ENCODE assay signal across 17 cellular contexts in genomic region chr9:127392166-127392565, GRCh38.
"Had no signal": no experiment of that assay in that cellular context is flagged by ENCODE, and none has a peak within 500 bp of the region (broad histone marks: within the 10 kb centered on the region; RNA-seq: fewer than 3 reads in every experiment).

No MANE protein-coding gene starts in this region.

- H3K9me3 ChIP-seq: colonic mucosa, left lung, right atrium auricular region, upper lobe of right lung had no signal

- H3K4me3 Mint-ChIP-seq: activated naive CD8-positive, alpha-beta T cell; activated T-cell treated with anti-CD3 and anti-CD28 coated beads, Interleukin-2, amount 50 U/mL, for 24 hours; naive thymus-derived CD8-positive, alpha-beta T cell; stimulated activated naive CD8-positive, alpha-beta T cell treated with anti-CD3 and anti-CD28 coated beads, Interleukin-15, Interleukin-2, amounts not matched to agents 100 ng/mL and 50 ng/mL, for 24 hours; T-cell had no signal

- H3K27ac ChIP-seq: colonic mucosa, left lung, right atrium auricular region, skin epidermis, upper lobe of right lung, WERI-Rb-1 had no signal

- H3K27ac Mint-ChIP-seq: activated naive CD8-positive, alpha-beta T cell; activated T-cell treated with anti-CD3 and anti-CD28 coated beads, Interleukin-2, amount 50 U/mL, for 24 hours; stimulated activated naive CD8-positive, alpha-beta T cell treated with anti-CD3 and anti-CD28 coated beads, Interleukin-15, Interleukin-2, amounts not matched to agents 100 ng/mL and 50 ng/mL, for 24 hours had no signal

- H3K4me3 ChIP-seq: colonic mucosa, left lung, right atrium auricular region, skin epidermis, upper lobe of right lung had no signal

- H3K9me3 Mint-ChIP-seq: activated T-cell treated with anti-CD3 and anti-CD28 coated beads, Interleukin-2, amount 50 U/mL, for 24 hours; naive thymus-derived CD8-positive, alpha-beta T cell; stimulated activated naive CD8-positive, alpha-beta T cell treated with anti-CD3 and anti-CD28 coated beads, Interleukin-15, Interleukin-2, amounts not matched to agents 100 ng/mL and 50 ng/mL, for 24 hours; T-cell had no signal

- H3K36me3 Mint-ChIP-seq: activated naive CD8-positive, alpha-beta T cell; naive thymus-derived CD8-positive, alpha-beta T cell; T-cell had no signal

- DNase-seq: activated CD4-positive, alpha-beta T cell treated with anti-CD3 and anti-CD28 coated beads, Interleukin-2, amount 50 U/mL, for 48 hours; activated T-cell treated with anti-CD3 and anti-CD28 coated beads, Interleukin-2, amount 50 U/mL, for 24 hours; amniotic stem cell; caudate nucleus; colonic mucosa; left lung; naive thymus-derived CD8-positive, alpha-beta T cell; stimulated activated CD4-positive, alpha-beta T cell treated with anti-CD3 and anti-CD28 coated beads, Interleukin-4, amount 100 ng/mL, for 4 hours; stimulated activated CD8-positive, alpha-beta memory T cell treated with anti-CD3 and anti-CD28 coated beads, Interleukin-4, amount 100 ng/mL, for 48 hours; T-cell; T1000; WERI-Rb-1 had no signal

- H3K27me3 ChIP-seq: colonic mucosa, left lung, right atrium auricular region, upper lobe of right lung had no signal

- H3K36me3 ChIP-seq: colonic mucosa, left lung, upper lobe of right lung had no signal
